In the genomic region with DNA sequence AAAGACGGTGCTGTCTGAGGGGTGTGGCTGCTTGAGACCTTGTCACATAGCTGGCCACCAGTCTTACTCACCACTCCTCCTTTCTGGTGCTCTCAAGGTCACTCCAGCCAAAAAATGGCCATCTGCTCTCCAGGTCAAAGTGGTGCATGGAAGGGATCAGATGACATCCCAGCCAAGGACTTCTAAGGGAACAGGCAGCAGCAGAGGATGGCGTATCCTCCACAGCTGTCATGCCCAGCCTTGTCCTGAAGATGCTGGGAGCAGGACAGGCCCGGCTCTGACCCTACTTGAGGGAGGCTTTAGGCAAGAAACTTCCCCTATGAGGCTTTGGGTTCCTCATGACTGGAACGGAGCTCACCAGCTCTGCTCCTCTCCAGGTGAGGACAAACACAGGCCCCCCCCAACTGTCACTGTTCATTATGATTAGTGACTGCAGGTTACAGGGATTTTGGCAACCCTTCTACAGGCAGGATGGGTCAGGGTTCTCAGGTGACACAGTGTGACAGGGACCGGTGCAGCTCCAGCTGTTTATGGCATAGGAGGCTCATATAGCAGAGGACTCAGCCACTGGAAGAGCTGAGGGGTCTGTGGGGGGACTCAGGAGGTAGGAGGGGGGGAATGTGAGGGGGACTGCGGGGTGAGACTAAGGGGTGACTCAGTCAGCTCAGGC, we compare ENCODE assay signal across 1 cellular context.
TF ChIP-seq lines count a peak whose summit lies in the region.

No MANE protein-coding gene starts in this region.

TF ChIP-seq in IMR-90, 13 proteins besides CTCF, POLR2A, EP300 and RAD21:
- TF ChIP-seq BHLHE40 (IDR thresholded peaks at IDR 0.05; ENCODE audit: low read depth, low read length) (no peak), SMC3 (IDR thresholded peaks at IDR 0.05; ENCODE audit: low read depth, low read length) (no peak), MAFK (IDR thresholded peaks at IDR 0.05; ENCODE audit: low read depth, low read length) (no peak), NFE2L2 (IDR thresholded peaks at IDR 0.05; ENCODE audit: low read depth, low read length) (no peak), CHD1 (IDR thresholded peaks at IDR 0.05; ENCODE audit: low read depth, low read length) (no peak), CEBPB (IDR thresholded peaks at IDR 0.05; ENCODE audit: low read depth, low read length) (no peak), RCOR1 (IDR thresholded peaks at IDR 0.05; ENCODE audit: insufficient replicate concordance, low read length) (no peak), MXI1 (IDR thresholded peaks at IDR 0.05; ENCODE audit: borderline replicate concordance, low read depth, low read length) (no peak), FOS (IDR thresholded peaks at IDR 0.05; ENCODE audit: low read depth, low read length) (no peak), ELK1 (IDR thresholded peaks at IDR 0.05; ENCODE audit: borderline replicate concordance, low read depth, low read length) (no peak)
